Comparison of ENCODE assay signal across 1 cellular context in genomic region chr4:83214079-83214478, GRCh38.
TF ChIP-seq lines count a peak whose summit lies in the region.

No MANE protein-coding gene starts in this region.

TF ChIP-seq in HepG2, 621 proteins besides CTCF, POLR2A, EP300 and RAD21 (continued from another document):
- TF ChIP-seq STAT6 (CRISPR knock-in tag; IDR thresholded peaks at IDR 0.05; ENCODE audit: borderline replicate concordance) (no peak), ZFAT (CRISPR knock-in tag; conservative IDR thresholded peaks at IDR 0.05) (no peak)
TF ChIP-seq in HepG2: peak in this region for 2.
